22 cellular contexts compared by ENCODE assay signal in genomic region chr3:106643684-106644161, GRCh38.
"Had no signal": no experiment of that assay in that cellular context is flagged by ENCODE, and none has a peak within 500 bp of the region (broad histone marks: within the 10 kb centered on the region; RNA-seq: fewer than 3 reads in every experiment).

No MANE protein-coding gene starts in this region.

- H3K4me1 ChIP-seq: heart left ventricle, left lung, lower lobe of right lung, neural progenitor cell, pancreas, prostate gland, right lobe of liver, transverse colon had no signal

- H3K27me3 ChIP-seq: heart left ventricle, left lung, neural progenitor cell, pancreas, right lobe of liver, transverse colon had no signal

- ATAC-seq: esophagus mucosa, heart left ventricle, left lung, lower lobe of right lung, pancreas, right lobe of liver had no signal

- H3K9me3 Mint-ChIP-seq: memory B cell had no signal

- FAIRE-seq: frontal cortex, pancreas had no signal

- H3K36me3 ChIP-seq: heart left ventricle, left lung, lower lobe of right lung, neural progenitor cell, pancreas, prostate gland, right lobe of liver, thoracic aorta, transverse colon had no signal

- H3K9me3 ChIP-seq: heart left ventricle, lower lobe of right lung, pancreas, prostate gland, right lobe of liver, thoracic aorta, transverse colon had no signal

- H3K4me3 Mint-ChIP-seq: memory B cell; natural killer cell treated with Interleukin-12 subunit alpha and Interleukin-12 subunit beta and Interleukin-15 and Interleukin-18, amount 100 ng/mL, for 72 hours; neural progenitor cell had no signal

- H3K27ac Mint-ChIP-seq: memory B cell; natural killer cell treated with Interleukin-12 subunit alpha and Interleukin-12 subunit beta and Interleukin-15 and Interleukin-18, amount 100 ng/mL, for 72 hours had no signal

- H3K9ac ChIP-seq: neural progenitor cell had no signal

- H3K27ac ChIP-seq: coronary artery, heart left ventricle, left lung, lower lobe of right lung, neural progenitor cell, pancreas, prostate gland, right lobe of liver, thoracic aorta, transverse colon had no signal

- H3K4me3 ChIP-seq: coronary artery, heart left ventricle, left lung, lower lobe of right lung, neural progenitor cell, pancreas, prostate gland, right lobe of liver, thoracic aorta, transverse colon had no signal

- DNase-seq: effector CD4-positive, alpha-beta T cell; hypothalamus; islet precursor cell; lower lobe of right lung; midbrain; occipital lobe; retina; stimulated activated CD4-positive, alpha-beta T cell treated with anti-CD3 and anti-CD28 coated beads, Interleukin-2, amount 100 ng/mL, for 24 hours; stimulated activated naive CD4-positive, alpha-beta T cell treated with Interleukin-2 at 50 U/mL for 16 hours; transverse colon had no signal
